In genomic region chr6:15504581-15505350, GRCh38 we compare ENCODE assay signal across 1 cellular context.
TF ChIP-seq lines count a peak whose summit lies in the region.

No MANE protein-coding gene starts in this region.

TF ChIP-seq in HepG2, 621 proteins besides CTCF, POLR2A, EP300 and RAD21 (continued from another document):
- TF ChIP-seq ZNF18 (CRISPR knock-in tag; IDR thresholded peaks at IDR 0.05; ENCODE audit: insufficient replicate concordance) (no peak), TOPORS (CRISPR knock-in tag; IDR thresholded peaks at IDR 0.05) (no peak)
